ENCODE assay signal across 21 cellular contexts in genomic region chr6:125237764-125238163, GRCh38.
"Had no signal": no experiment of that assay in that cellular context is flagged by ENCODE, and none has a peak within 500 bp of the region (broad histone marks: within the 10 kb centered on the region; RNA-seq: fewer than 3 reads in every experiment).

No MANE protein-coding gene starts in this region.

- H2AFZ ChIP-seq: hepatocyte had no signal

- ATAC-seq: gastroesophageal sphincter, heart left ventricle, left cardiac atrium, left lung, left ventricle myocardium superior, lower lobe of right lung had no signal

- H3K36me3 ChIP-seq: gastroesophageal sphincter, heart left ventricle, left lung, lower lobe of right lung had no signal

- H3K27ac ChIP-seq: coronary artery, dorsolateral prefrontal cortex, esophagus squamous epithelium, gastroesophageal sphincter, heart left ventricle, hepatocyte, left lung, lower lobe of right lung had no signal

- H3K4me3 ChIP-seq: coronary artery, dorsolateral prefrontal cortex, esophagus squamous epithelium, gastroesophageal sphincter, heart left ventricle, hepatocyte, left lung, lower lobe of right lung had no signal

- H3K27me3 ChIP-seq: dorsolateral prefrontal cortex, esophagus squamous epithelium, gastroesophageal sphincter, heart left ventricle, hepatocyte, left lung had no signal

- H3K4me1 ChIP-seq: gastroesophageal sphincter, left lung, lower lobe of right lung had no signal

- H3K4me2 ChIP-seq: hepatocyte had no signal

- DNase-seq: dermis blood vessel endothelial cell; dorsolateral prefrontal cortex; effector CD4-positive, alpha-beta T cell; effector memory CD4-positive, alpha-beta T cell; erythroblast; esophagus squamous epithelium; foreskin fibroblast; foreskin melanocyte; heart left ventricle; hypothalamus; immature natural killer cell; islet precursor cell; left cardiac atrium; left lung; left ventricle myocardium superior; lower lobe of right lung; mesenchymal stem cell; midbrain had no signal
